In the genomic region with DNA sequence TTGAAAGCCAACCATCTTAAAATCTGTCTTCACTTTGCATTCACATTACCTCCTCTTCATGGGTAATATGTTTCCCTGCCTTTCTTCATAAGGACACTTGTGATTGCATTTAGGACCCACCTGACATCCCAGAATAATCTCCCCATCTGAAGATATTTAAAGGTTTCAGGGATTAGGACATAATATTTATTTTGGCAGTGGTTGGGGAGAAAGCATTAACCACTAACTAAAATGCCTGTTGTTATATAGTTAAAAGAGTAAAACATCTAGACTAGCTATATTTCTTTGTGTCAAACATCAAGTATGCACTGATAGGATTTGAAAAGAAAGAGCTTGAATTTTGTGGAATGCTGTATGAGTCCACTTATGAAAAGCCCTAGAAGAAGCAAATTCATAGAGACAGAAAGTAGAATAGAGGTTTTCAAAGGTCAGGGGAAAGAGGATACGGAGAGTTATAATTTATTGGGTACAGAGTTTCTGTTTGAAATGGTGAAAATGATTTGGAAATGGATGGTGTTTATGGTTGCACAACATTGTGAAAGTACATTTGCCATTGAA, we compare ENCODE assay signal across 1 cellular context.
A peak's percentile ranks its signal among the peaks of the same experiment; 100 is the strongest.
TF ChIP-seq lines count a peak whose summit lies in the region.

No MANE protein-coding gene starts in this region.

TF ChIP-seq in K562, 482 proteins besides CTCF, POLR2A, EP300 and RAD21 (continued from another document):
- TF ChIP-seq, protein P1, sequence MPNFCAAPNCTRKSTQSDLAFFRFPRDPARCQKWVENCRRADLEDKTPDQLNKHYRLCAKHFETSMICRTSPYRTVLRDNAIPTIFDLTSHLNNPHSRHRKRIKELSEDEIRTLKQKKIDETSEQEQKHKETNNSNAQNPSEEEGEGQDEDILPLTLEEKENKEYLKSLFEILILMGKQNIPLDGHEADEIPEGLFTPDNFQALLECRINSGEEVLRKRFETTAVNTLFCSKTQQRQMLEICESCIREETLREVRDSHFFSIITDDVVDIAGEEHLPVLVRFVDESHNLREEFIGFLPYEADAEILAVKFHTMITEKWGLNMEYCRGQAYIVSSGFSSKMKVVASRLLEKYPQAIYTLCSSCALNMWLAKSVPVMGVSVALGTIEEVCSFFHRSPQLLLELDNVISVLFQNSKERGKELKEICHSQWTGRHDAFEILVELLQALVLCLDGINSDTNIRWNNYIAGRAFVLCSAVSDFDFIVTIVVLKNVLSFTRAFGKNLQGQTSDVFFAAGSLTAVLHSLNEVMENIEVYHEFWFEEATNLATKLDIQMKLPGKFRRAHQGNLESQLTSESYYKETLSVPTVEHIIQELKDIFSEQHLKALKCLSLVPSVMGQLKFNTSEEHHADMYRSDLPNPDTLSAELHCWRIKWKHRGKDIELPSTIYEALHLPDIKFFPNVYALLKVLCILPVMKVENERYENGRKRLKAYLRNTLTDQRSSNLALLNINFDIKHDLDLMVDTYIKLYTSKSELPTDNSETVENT (CRISPR knock-in tag; IDR thresholded peaks at IDR 0.05) = no peak
- TF ChIP-seq, protein P2, sequence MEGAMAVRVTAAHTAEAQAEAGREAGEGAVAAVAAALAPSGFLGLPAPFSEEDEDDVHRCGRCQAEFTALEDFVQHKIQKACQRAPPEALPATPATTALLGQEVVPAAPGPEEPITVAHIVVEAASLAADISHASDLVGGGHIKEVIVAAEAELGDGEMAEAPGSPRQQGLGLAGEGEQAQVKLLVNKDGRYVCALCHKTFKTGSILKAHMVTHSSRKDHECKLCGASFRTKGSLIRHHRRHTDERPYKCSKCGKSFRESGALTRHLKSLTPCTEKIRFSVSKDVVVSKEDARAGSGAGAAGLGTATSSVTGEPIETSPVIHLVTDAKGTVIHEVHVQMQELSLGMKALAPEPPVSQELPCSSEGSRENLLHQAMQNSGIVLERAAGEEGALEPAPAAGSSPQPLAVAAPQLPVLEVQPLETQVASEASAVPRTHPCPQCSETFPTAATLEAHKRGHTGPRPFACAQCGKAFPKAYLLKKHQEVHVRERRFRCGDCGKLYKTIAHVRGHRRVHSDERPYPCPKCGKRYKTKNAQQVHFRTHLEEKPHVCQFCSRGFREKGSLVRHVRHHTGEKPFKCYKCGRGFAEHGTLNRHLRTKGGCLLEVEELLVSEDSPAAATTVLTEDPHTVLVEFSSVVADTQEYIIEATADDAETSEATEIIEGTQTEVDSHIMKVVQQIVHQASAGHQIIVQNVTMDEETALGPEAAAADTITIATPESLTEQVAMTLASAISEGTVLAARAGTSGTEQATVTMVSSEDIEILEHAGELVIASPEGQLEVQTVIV (CRISPR knock-in tag; IDR thresholded peaks at IDR 0.05; ENCODE audit: borderline replicate concordance) = 0 out of 2 replicates have a peak, but pooled peaks have one; percentile 17
- TF ChIP-seq ZNF445 (CRISPR knock-in tag; IDR thresholded peaks at IDR 0.05; ENCODE audit: low read depth) (no peak), HSF4 (CRISPR knock-in tag; IDR thresholded peaks at IDR 0.05; ENCODE audit: borderline replicate concordance) (no peak), SIN3A (IDR thresholded peaks at IDR 0.05; ENCODE audit: borderline replicate concordance in 2 of 2, control insufficient read depth in 1 of 2, low read depth in 2 of 2, low read length in 2 of 2) (no peak), CEBPG (CRISPR knock-in tag; IDR thresholded peaks at IDR 0.05) (no peak), CEBPG (tag; conservative IDR thresholded peaks at IDR 0.05 in 1 of 2, IDR thresholded peaks at IDR 0.05 in 1 of 2) (0 out of 4 replicates have a peak, but pooled peaks of 1 of the 2 experiments have one; percentile 17)
- TF ChIP-seq, protein P3, sequence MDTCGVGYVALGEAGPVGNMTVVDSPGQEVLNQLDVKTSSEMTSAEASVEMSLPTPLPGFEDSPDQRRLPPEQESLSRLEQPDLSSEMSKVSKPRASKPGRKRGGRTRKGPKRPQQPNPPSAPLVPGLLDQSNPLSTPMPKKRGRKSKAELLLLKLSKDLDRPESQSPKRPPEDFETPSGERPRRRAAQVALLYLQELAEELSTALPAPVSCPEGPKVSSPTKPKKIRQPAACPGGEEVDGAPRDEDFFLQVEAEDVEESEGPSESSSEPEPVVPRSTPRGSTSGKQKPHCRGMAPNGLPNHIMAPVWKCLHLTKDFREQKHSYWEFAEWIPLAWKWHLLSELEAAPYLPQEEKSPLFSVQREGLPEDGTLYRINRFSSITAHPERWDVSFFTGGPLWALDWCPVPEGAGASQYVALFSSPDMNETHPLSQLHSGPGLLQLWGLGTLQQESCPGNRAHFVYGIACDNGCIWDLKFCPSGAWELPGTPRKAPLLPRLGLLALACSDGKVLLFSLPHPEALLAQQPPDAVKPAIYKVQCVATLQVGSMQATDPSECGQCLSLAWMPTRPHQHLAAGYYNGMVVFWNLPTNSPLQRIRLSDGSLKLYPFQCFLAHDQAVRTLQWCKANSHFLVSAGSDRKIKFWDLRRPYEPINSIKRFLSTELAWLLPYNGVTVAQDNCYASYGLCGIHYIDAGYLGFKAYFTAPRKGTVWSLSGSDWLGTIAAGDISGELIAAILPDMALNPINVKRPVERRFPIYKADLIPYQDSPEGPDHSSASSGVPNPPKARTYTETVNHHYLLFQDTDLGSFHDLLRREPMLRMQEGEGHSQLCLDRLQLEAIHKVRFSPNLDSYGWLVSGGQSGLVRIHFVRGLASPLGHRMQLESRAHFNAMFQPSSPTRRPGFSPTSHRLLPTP (IDR thresholded peaks at IDR 0.05; ENCODE audit: borderline replicate concordance, extremely low read depth, insufficient read length) = no peak
